13 cellular contexts compared by ENCODE assay signal in genomic region chr19:4310247-4311121, GRCh38. TPM values are rescaled to one million over a fixed set of nuclear protein-coding genes. Genes with fewer than 3 reads are reported as not detected.
DNase-seq lines count a peak whose midpoint lies in the region; ATAC-seq, FAIRE-seq and TF ChIP-seq lines count a peak whose summit lies in the region.
"Had no signal": no experiment of that assay in that cellular context is flagged by ENCODE, and none has a peak within 500 bp of the region (broad histone marks: within the 10 kb centered on the region; RNA-seq: fewer than 3 reads in every experiment).

No MANE protein-coding gene starts in this region.

- 86% methylated on average over 13 of the region's 22 CpGs for WGBS in A549 (ENCODE audit: missing lambda C conversion rate)
- WGBS in body of pancreas, 2 donors: 73 to 81% methylated on average over 6 to 22 of the region's 22 CpGs

- TF ChIP-seq RAD21 in A549 (conservative IDR thresholded peaks at IDR 0.05 in 1 of 2, IDR thresholded peaks at IDR 0.05 in 1 of 2): no peak

- intact Hi-C loops in body of pancreas (cut with DNase I): no loop called here

- in situ Hi-C loops in SK-MEL-5 (cut with HindIII; ENCODE audit: low pct_unique_long_range_greater_than_20kb, low sequenced_read_pairs): no loop called here
- in situ Hi-C loops in KBM-7 (cut with MboI; ENCODE audit: low pct_unique_long_range_greater_than_20kb, low sequenced_read_pairs): no loop called here

- POLR2A ChIA-PET in A549 (lab: Yijun Ruan, JAX): no interaction called here

- FAIRE-seq in A549 (lab: Jason Lieb, UNC): no peak
- FAIRE-seq: TTC549 had no signal

- TF ChIP-seq EP300 in A549 (IDR thresholded peaks at IDR 0.05): no peak

- H3K27me3 ChIP-seq in body of pancreas: no peaks in the 10 kb centered on the region

- H3K9me3 ChIP-seq in A549: no peaks in the 10 kb centered on the region
- no peaks in the 10 kb centered on the region for H3K9me3 ChIP-seq in body of pancreas
- H3K9me3 ChIP-seq: heart left ventricle had no signal

- ATAC-seq in A549 (peak; percentile 59 to 72), body of pancreas (no peak)
- ATAC-seq: CD8-positive, alpha-beta T cell; heart left ventricle had no signal

- TF ChIP-seq POLR2A in A549 (IDR thresholded peaks at IDR 0.05; ENCODE audit: low read length): no peak
- TF ChIP-seq POLR2A in body of pancreas (IDR thresholded peaks at IDR 0.05): no peak

- TF ChIP-seq CTCF in A549 (IDR thresholded peaks at IDR 0.05): no peak
- TF ChIP-seq CTCF in body of pancreas (IDR thresholded peaks at IDR 0.05): no peak

- no peaks in the 10 kb centered on the region for H3K36me3 ChIP-seq in body of pancreas (replicated peaks in 1 of 2; ENCODE audit: insufficient read depth in 1 of 2, low read depth in 2 of 2)
- H3K36me3 ChIP-seq: heart left ventricle had no signal

- CTCF ChIA-PET in A549 (lab: Yijun Ruan, JAX): no interaction called here

- H3K4me3 ChIP-seq in A549: no peak overlapping the region
- no peak overlapping the region for H3K4me3 ChIP-seq in body of pancreas
- H3K4me3 ChIP-seq: heart left ventricle had no signal

- DNase-seq in A549 (ENCODE audit: low read depth in 1 of 2, low spot score in 1 of 2): peak in 1 of 2 experiments; percentile 54
- DNase-seq in ELF-1 (ENCODE audit: low read depth, low spot score): peak; percentile 80
- peak; percentile 24 for DNase-seq in SK-MEL-5 (ENCODE audit: low read depth, low spot score)
- peak; percentile 74 for DNase-seq in iPS-NIHi7 (ENCODE audit: extremely low spot score)
- no peak for DNase-seq in KBM-7
- no peak for DNase-seq in body of pancreas
- DNase-seq in OCI-M2 (lab: John Stamatoyannopoulos, UW; ENCODE audit: unreplicated experiment): no peak
- DNase-seq: CD8-positive, alpha-beta T cell; heart left ventricle; Kasumi-1; NCI-H345 had no signal

- no peak overlapping the region for H3K4me2 ChIP-seq in A549

- H3K27ac ChIP-seq in A549 (no peak overlapping the region), body of pancreas (no peak overlapping the region)
- H3K27ac ChIP-seq: heart left ventricle had no signal

- H3K4me1 ChIP-seq in A549 (no peaks in the 10 kb centered on the region), body of pancreas (no peaks in the 10 kb centered on the region)

TF ChIP-seq in A549, 52 proteins besides CTCF, POLR2A, EP300 and RAD21:
- TF ChIP-seq SMC3 (IDR thresholded peaks at IDR 0.05) (no peak), EHF (CRISPR knock-in tag; IDR thresholded peaks at IDR 0.05) (no peak), MAZ (IDR thresholded peaks at IDR 0.05; ENCODE audit: borderline replicate concordance, low read depth, low read length) (no peak), HMGXB4 (CRISPR knock-in tag; IDR thresholded peaks at IDR 0.05; ENCODE audit: borderline replicate concordance) (no peak), HDAC2 (IDR thresholded peaks at IDR 0.05) (no peak), ZC3H11A (IDR thresholded peaks at IDR 0.05) (no peak), RCOR1 (IDR thresholded peaks at IDR 0.05; ENCODE audit: low read depth, low read length) (no peak), BHLHE40 (IDR thresholded peaks at IDR 0.05; ENCODE audit: low read depth, low read length) (no peak), EHMT2 (IDR thresholded peaks at IDR 0.05; ENCODE audit: low read depth) (no peak), FOXS1 (CRISPR knock-in tag; IDR thresholded peaks at IDR 0.05) (no peak)

RNA-seq across cellular contexts. Expression of gene FSD1, which starts 6.1 kb away (rescaled TPM):
- polyA plus RNA-seq in A549 (2011; rRNA removed) (3.3 and 3.5 TPM in 2 replicates), A549 (2017; fragmentation: RNase III; extraction: RNeasy Plus Mini Kit Qiagen cat#74134 plus additional on column Dnase treatment) (10.4 to 13.2 TPM (median 12.8 TPM) in 3 replicates)
- 11.5 and 16.8 TPM in 2 replicates for polyA plus RNA-seq in A549 (2012; cell fraction: cytosol; rRNA removed)
- 28.8 and 36.1 TPM in 2 replicates for polyA plus RNA-seq in A549 (2012; cell fraction: nucleus; rRNA removed)
- polyA minus RNA-seq in A549 (2011; rRNA and poly(A)+ RNA removed): 3.4 and 8.0 TPM in 2 replicates
- 2.7 and 2.8 TPM in 2 replicates for total RNA-seq in SK-MEL-5 (2014; rRNA removed; shearing (Covaris generic))
- 5.5 and 6.0 TPM in 2 replicates for polyA plus RNA-seq in SK-MEL-5 (2015; cell fraction: cytosol; rRNA removed)
- 10.6 and 16.4 TPM in 2 replicates for polyA plus RNA-seq in SK-MEL-5 (2015; cell fraction: nucleus; rRNA removed)
- not detected for total RNA-seq in body of pancreas

RNA-seq across cellular contexts. Expression of gene TMIGD2, which starts 8.3 kb away (rescaled TPM):
- polyA plus RNA-seq in A549 (2011; rRNA removed) (not detected in 2 replicates), A549 (2017; fragmentation: RNase III; extraction: RNeasy Plus Mini Kit Qiagen cat#74134 plus additional on column Dnase treatment) (not detected in 3 replicates)
- 0.05 TPM in 1 of 2 replicates, not detected in the other for polyA plus RNA-seq in A549 (2012; cell fraction: cytosol; rRNA removed)
- not detected in 2 replicates for polyA plus RNA-seq in A549 (2012; cell fraction: nucleus; rRNA removed)
- not detected in 2 replicates for polyA minus RNA-seq in A549 (2011; rRNA and poly(A)+ RNA removed)
- total RNA-seq in SK-MEL-5 (2014; rRNA removed; shearing (Covaris generic)): not detected in 2 replicates
- polyA plus RNA-seq in SK-MEL-5 (2015; cell fraction: cytosol; rRNA removed): not detected in 2 replicates
- not detected in 2 replicates for polyA plus RNA-seq in SK-MEL-5 (2015; cell fraction: nucleus; rRNA removed)
- not detected for total RNA-seq in body of pancreas
- total RNA-seq: neural crest cell had no signal

RNA-seq across cellular contexts. Expression of gene STAP2, which starts 28.1 kb away (rescaled TPM):
- polyA plus RNA-seq in A549 (2011; rRNA removed) (0.19 and 0.25 TPM in 2 replicates), A549 (2017; fragmentation: RNase III; extraction: RNeasy Plus Mini Kit Qiagen cat#74134 plus additional on column Dnase treatment) (0.29 TPM in 1 of 3 replicates, not detected in the others)
- polyA plus RNA-seq in A549 (2012; cell fraction: cytosol; rRNA removed): 0.14 and 0.19 TPM in 2 replicates
- 0.16 and 0.47 TPM in 2 replicates for polyA plus RNA-seq in A549 (2012; cell fraction: nucleus; rRNA removed)
- not detected in 2 replicates for polyA minus RNA-seq in A549 (2011; rRNA and poly(A)+ RNA removed)
- total RNA-seq in SK-MEL-5 (2014; rRNA removed; shearing (Covaris generic)): 3.1 and 3.8 TPM in 2 replicates
- 2.4 and 4.0 TPM in 2 replicates for polyA plus RNA-seq in SK-MEL-5 (2015; cell fraction: cytosol; rRNA removed)
- 0.81 and 1.4 TPM in 2 replicates for polyA plus RNA-seq in SK-MEL-5 (2015; cell fraction: nucleus; rRNA removed)
- total RNA-seq in body of pancreas: 10 to 100 TPM; 17.9 to 31.0 TPM

RNA-seq across cellular contexts. Expression of gene SHD, which starts 31.4 kb away (rescaled TPM):
- polyA plus RNA-seq in A549 (2011; rRNA removed) (0.08 and 0.29 TPM in 2 replicates), A549 (2017; fragmentation: RNase III; extraction: RNeasy Plus Mini Kit Qiagen cat#74134 plus additional on column Dnase treatment) (0.29 to 0.38 TPM in 2 of 3 replicates, not detected in the other)
- polyA plus RNA-seq in A549 (2012; cell fraction: cytosol; rRNA removed): 0.05 and 0.16 TPM in 2 replicates
- 0.05 and 0.20 TPM in 2 replicates for polyA plus RNA-seq in A549 (2012; cell fraction: nucleus; rRNA removed)
- 0.29 TPM in 1 of 2 replicates, not detected in the other for polyA minus RNA-seq in A549 (2011; rRNA and poly(A)+ RNA removed)
- 0.42 TPM in 1 of 2 replicates, not detected in the other for total RNA-seq in SK-MEL-5 (2014; rRNA removed; shearing (Covaris generic))
- polyA plus RNA-seq in SK-MEL-5 (2015; cell fraction: cytosol; rRNA removed): not detected in 2 replicates
- not detected in 2 replicates for polyA plus RNA-seq in SK-MEL-5 (2015; cell fraction: nucleus; rRNA removed)
- not detected for total RNA-seq in body of pancreas
- polyA plus RNA-seq: heart left ventricle had no signal

RNA-seq across cellular contexts. Expression of gene MPND, which starts 32.9 kb away (rescaled TPM):
- polyA plus RNA-seq in A549 (2011; rRNA removed): 3.5 and 4.0 TPM in 2 replicates
- polyA plus RNA-seq in A549 (2012; cell fraction: cytosol; rRNA removed): 7.7 and 8.5 TPM in 2 replicates
- polyA plus RNA-seq in A549 (2012; cell fraction: nucleus; rRNA removed): 8.4 and 9.9 TPM in 2 replicates
- polyA plus RNA-seq in A549 (2017; fragmentation: RNase III; extraction: RNeasy Plus Mini Kit Qiagen cat#74134 plus additional on column Dnase treatment): 11.4 to 15.2 TPM (median 14.5 TPM) in 3 replicates
- polyA minus RNA-seq in A549 (2011; rRNA and poly(A)+ RNA removed): 3.9 and 8.5 TPM in 2 replicates
- 3.0 and 5.3 TPM in 2 replicates for total RNA-seq in SK-MEL-5 (2014; rRNA removed; shearing (Covaris generic))
- polyA plus RNA-seq in SK-MEL-5 (2015; cell fraction: cytosol; rRNA removed): 8.9 and 14.7 TPM in 2 replicates
- 4.3 and 16.2 TPM in 2 replicates for polyA plus RNA-seq in SK-MEL-5 (2015; cell fraction: nucleus; rRNA removed)
- 1 to 10 TPM in 1 of 2 donors, under 1 TPM in 1; 0.99 to 7.5 TPM for total RNA-seq in body of pancreas

Comparison
In these comparisons a context has a peak if more than half of its experiments do, and no peak if none do; other contexts are left out.
1. DNase-seq: peak in ELF-1 (single experiment), SK-MEL-5 (single experiment) and iPS-NIHi7 (single experiment); none in KBM-7 (single experiment), body of pancreas (0 of 4) and OCI-M2 (single experiment).